ENCODE assay signal across 22 cellular contexts in genomic region chr5:69049151-69049550, GRCh38.
"Had no signal": no experiment of that assay in that cellular context is flagged by ENCODE, and none has a peak within 500 bp of the region (broad histone marks: within the 10 kb centered on the region; RNA-seq: fewer than 3 reads in every experiment).

No MANE protein-coding gene starts in this region.

- H3K27me3 ChIP-seq: foreskin keratinocyte, neural progenitor cell, upper lobe of right lung had no signal

- DNase-seq: activated CD4-positive, alpha-beta T cell treated with anti-CD3 and anti-CD28 coated beads, Interleukin-2, amount 10 ng/mL, durations not matched to agents 24 days and 14 days; activated CD4-positive, CD25-positive, alpha-beta regulatory T cell; activated CD8-positive, alpha-beta T cell treated with anti-CD3 and anti-CD28 coated beads for 36 hours; activated naive CD4-positive, alpha-beta T cell treated with Interleukin-2 at 50 U/mL for 16 hours; activated naive CD8-positive, alpha-beta T cell treated with anti-CD3 and anti-CD28 coated beads, Interleukin-2, amount 10 ng/mL, durations not matched to agents 7 days and 5 days; activated T-cell treated with anti-CD3 and anti-CD28 coated beads, Interleukin-2, amount 50 U/mL, for 24 hours; amygdala; effector memory CD8-positive, alpha-beta T cell; foreskin keratinocyte; hypothalamus; kidney; left ventricle myocardium inferior; mammary epithelial cell; naive thymus-derived CD4-positive, alpha-beta T cell; right cardiac atrium; stimulated activated CD4-positive, alpha-beta T cell treated with anti-CD3 and anti-CD28 coated beads, Interleukin-4, amount 100 ng/mL, for 1 hour; T1000; upper lobe of right lung had no signal

- H3K9me3 ChIP-seq: left ventricle myocardium inferior, prostate gland, thoracic aorta, upper lobe of right lung had no signal

- H3K36me3 ChIP-seq: left ventricle myocardium inferior, neural progenitor cell, prostate gland, thoracic aorta, upper lobe of right lung had no signal

- H3K4me3 ChIP-seq: left ventricle myocardium inferior, neural progenitor cell, prostate gland, smooth muscle cell, thoracic aorta, upper lobe of right lung had no signal

- H3K4me1 ChIP-seq: left ventricle myocardium inferior, neural progenitor cell, prostate gland, upper lobe of right lung had no signal

- H3K27ac ChIP-seq: foreskin keratinocyte, left ventricle myocardium inferior, neural progenitor cell, prostate gland, thoracic aorta, upper lobe of right lung had no signal

- H3K9ac ChIP-seq: neural progenitor cell had no signal
